ENCODE assay signal across 18 cellular contexts in genomic region chr4:82820689-82821088, GRCh38. TPM values are rescaled to one million over a fixed set of nuclear protein-coding genes. Genes with fewer than 3 reads are reported as not detected.
"Had no signal": no experiment of that assay in that cellular context is flagged by ENCODE, and none has a peak within 500 bp of the region (broad histone marks: within the 10 kb centered on the region; RNA-seq: fewer than 3 reads in every experiment).

No MANE protein-coding gene starts in this region.

- H3K27me3 Mint-ChIP-seq: activated naive CD8-positive, alpha-beta T cell treated with anti-CD3 and anti-CD28 coated beads, Interleukin-2, amount 10 ng/mL, durations not matched to agents 7 days and 5 days; naive thymus-derived CD4-positive, alpha-beta T cell had no signal

- H3K4me3 Mint-ChIP-seq: activated naive CD8-positive, alpha-beta T cell treated with anti-CD3 and anti-CD28 coated beads, Interleukin-2, amount 10 ng/mL, durations not matched to agents 7 days and 5 days; naive thymus-derived CD4-positive, alpha-beta T cell had no signal

- ATAC-seq: activated CD4-positive, CD25-positive, alpha-beta regulatory T cell treated with anti-CD3 and anti-CD28 coated beads, Interleukin-2, amount 50 U/mL, for 24 hours; mucosa of descending colon; naive thymus-derived CD4-positive, alpha-beta T cell; upper lobe of right lung had no signal

- H3K27ac ChIP-seq: breast epithelium, left ventricle myocardium inferior, neutrophil, stomach, testis, upper lobe of right lung had no signal

- H3K9me3 Mint-ChIP-seq: activated naive CD8-positive, alpha-beta T cell treated with anti-CD3 and anti-CD28 coated beads, Interleukin-2, amount 10 ng/mL, durations not matched to agents 7 days and 5 days; naive thymus-derived CD4-positive, alpha-beta T cell had no signal

- DNase-seq: activated CD8-positive, alpha-beta memory T cell treated with anti-CD3 and anti-CD28 coated beads, Interleukin-2, amount 50 U/mL, for 48 hours; activated effector memory CD4-positive, alpha-beta T cell treated with Interleukin-2 at 50 U/mL for 16 hours; activated naive CD8-positive, alpha-beta T cell treated with anti-CD3 and anti-CD28 coated beads, Interleukin-2, amount 10 ng/mL, durations not matched to agents 7 days and 5 days; aorta; cerebellar nuclear complex; effector CD8-positive, alpha-beta T cell; foreskin fibroblast; left ventricle myocardium inferior; mucosa of descending colon; naive thymus-derived CD4-positive, alpha-beta T cell; stimulated activated CD4-positive, alpha-beta T cell treated with anti-CD3 and anti-CD28 coated beads, Interleukin-4, amount 100 ng/mL, for 1 hour; stomach; T-helper 9 cell; testis; upper lobe of right lung had no signal

- H3K27me3 ChIP-seq: breast epithelium, neutrophil, stomach, testis, upper lobe of right lung had no signal

- H3K9me3 ChIP-seq: breast epithelium, left ventricle myocardium inferior, mucosa of descending colon, neutrophil, stomach, testis, upper lobe of right lung had no signal

- H3K4me3 ChIP-seq: breast epithelium, left ventricle myocardium inferior, mucosa of descending colon, stomach, testis, upper lobe of right lung had no signal

- H3K4me1 ChIP-seq: breast epithelium, left ventricle myocardium inferior, stomach, testis, upper lobe of right lung had no signal

- H3K27ac Mint-ChIP-seq: activated naive CD8-positive, alpha-beta T cell treated with anti-CD3 and anti-CD28 coated beads, Interleukin-2, amount 10 ng/mL, durations not matched to agents 7 days and 5 days had no signal

RNA-seq across cellular contexts. Expression of gene SCD5, which starts 22.1 kb away (rescaled TPM):
- polyA plus RNA-seq: naive thymus-derived CD4-positive, alpha-beta T cell had no signal
